ENCODE assay signal across 1 cellular context in the genomic region with DNA sequence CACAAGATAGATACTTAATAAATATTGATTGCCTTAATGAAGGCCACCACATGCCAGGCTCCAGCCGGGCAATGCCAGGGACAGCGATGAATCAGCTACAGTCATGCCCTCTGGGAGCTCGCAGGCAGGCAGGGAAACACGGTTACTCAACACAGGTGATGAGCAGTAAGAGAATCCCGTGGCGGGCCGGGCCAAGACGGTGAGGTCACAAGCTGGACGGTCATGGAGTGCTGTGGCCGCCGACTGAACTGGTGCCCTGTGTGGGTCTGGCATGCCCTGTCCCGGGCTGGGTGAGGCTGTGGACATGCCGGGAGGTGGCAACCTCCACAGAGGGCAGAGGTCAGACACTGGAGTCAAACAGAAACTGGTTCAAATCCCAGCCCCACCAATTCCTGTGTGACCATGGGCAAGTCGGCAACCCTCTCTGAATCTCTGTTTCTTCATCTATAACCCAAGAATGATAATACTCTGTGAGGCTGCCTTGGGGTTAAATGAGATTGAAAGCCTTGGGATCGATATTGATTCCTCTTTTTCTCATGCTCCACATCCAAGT.
TF ChIP-seq lines count a peak whose summit lies in the region.

No MANE protein-coding gene starts in this region.

TF ChIP-seq in IMR-90, 13 proteins besides CTCF, POLR2A, EP300 and RAD21 (continued from another document):
- TF ChIP-seq, protein P1, sequence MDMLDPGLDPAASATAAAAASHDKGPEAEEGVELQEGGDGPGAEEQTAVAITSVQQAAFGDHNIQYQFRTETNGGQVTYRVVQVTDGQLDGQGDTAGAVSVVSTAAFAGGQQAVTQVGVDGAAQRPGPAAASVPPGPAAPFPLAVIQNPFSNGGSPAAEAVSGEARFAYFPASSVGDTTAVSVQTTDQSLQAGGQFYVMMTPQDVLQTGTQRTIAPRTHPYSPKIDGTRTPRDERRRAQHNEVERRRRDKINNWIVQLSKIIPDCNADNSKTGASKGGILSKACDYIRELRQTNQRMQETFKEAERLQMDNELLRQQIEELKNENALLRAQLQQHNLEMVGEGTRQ (IDR thresholded peaks at IDR 0.05; ENCODE audit: low read depth, low read length), result no peak
- TF ChIP-seq RCOR1 (IDR thresholded peaks at IDR 0.05; ENCODE audit: insufficient replicate concordance, low read length) (no peak), MXI1 (IDR thresholded peaks at IDR 0.05; ENCODE audit: borderline replicate concordance, low read depth, low read length) (no peak), CHD1 (IDR thresholded peaks at IDR 0.05; ENCODE audit: low read depth, low read length) (no peak), MAFK (IDR thresholded peaks at IDR 0.05; ENCODE audit: low read depth, low read length) (no peak), CEBPB (IDR thresholded peaks at IDR 0.05; ENCODE audit: low read depth, low read length) (no peak), FOS (IDR thresholded peaks at IDR 0.05; ENCODE audit: low read depth, low read length) (no peak), RFX5 (IDR thresholded peaks at IDR 0.05; ENCODE audit: low read depth, low read length) (no peak), MAZ (IDR thresholded peaks at IDR 0.05; ENCODE audit: borderline replicate concordance, low read depth, low read length) (no peak), BHLHE40 (IDR thresholded peaks at IDR 0.05; ENCODE audit: low read depth, low read length) (no peak), SMC3 (IDR thresholded peaks at IDR 0.05; ENCODE audit: low read depth, low read length) (no peak)
- TF ChIP-seq, protein P2, sequence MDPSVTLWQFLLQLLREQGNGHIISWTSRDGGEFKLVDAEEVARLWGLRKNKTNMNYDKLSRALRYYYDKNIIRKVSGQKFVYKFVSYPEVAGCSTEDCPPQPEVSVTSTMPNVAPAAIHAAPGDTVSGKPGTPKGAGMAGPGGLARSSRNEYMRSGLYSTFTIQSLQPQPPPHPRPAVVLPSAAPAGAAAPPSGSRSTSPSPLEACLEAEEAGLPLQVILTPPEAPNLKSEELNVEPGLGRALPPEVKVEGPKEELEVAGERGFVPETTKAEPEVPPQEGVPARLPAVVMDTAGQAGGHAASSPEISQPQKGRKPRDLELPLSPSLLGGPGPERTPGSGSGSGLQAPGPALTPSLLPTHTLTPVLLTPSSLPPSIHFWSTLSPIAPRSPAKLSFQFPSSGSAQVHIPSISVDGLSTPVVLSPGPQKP (IDR thresholded peaks at IDR 0.05; ENCODE audit: borderline replicate concordance, low read depth, low read length), result no peak
